ENCODE assay signal across 8 cellular contexts in genomic region chrX:111869639-111870034, GRCh38. TPM values are rescaled to one million over a fixed set of nuclear protein-coding genes. Genes with fewer than 3 reads are reported as not detected.
DNase-seq lines count a peak whose midpoint lies in the region; ATAC-seq and TF ChIP-seq lines count a peak whose summit lies in the region.

No MANE protein-coding gene starts in this region.

- WGBS in tibial nerve, 2 donors: 0 to 6% methylated on average over 1 of the region's 1 CpG

- intact Hi-C loops in breast epithelium (cut with DNase I; ENCODE audit: low total_unique reads): no loop called here

- TF ChIP-seq CTCF in breast epithelium (IDR thresholded peaks at IDR 0.05) (peak in 2 of 3 donors; percentile 47), tibial nerve (IDR thresholded peaks at IDR 0.05) (peak; percentile 26 to 59 (median 51))

- TF ChIP-seq POLR2A in breast epithelium (IDR thresholded peaks at IDR 0.05) (no peak), tibial nerve (IDR thresholded peaks at IDR 0.05) (no peak)

- H3K27ac ChIP-seq in breast epithelium (no peak overlapping the region), tibial nerve (no peak overlapping the region)

- ATAC-seq in GM19452 (IDR thresholded peaks at IDR 0.05; ENCODE audit: unreplicated experiment) (peak; percentile 79), HG03280 (IDR thresholded peaks at IDR 0.05; ENCODE audit: unreplicated experiment) (peak; percentile 86)

- H3K9me3 ChIP-seq in breast epithelium (no peaks in the 10 kb centered on the region), tibial nerve (no peaks in the 10 kb centered on the region)

- no peaks in the 10 kb centered on the region for H3K4me1 ChIP-seq in breast epithelium
- peaks cover 0 to 11% (median 0%) of the 10 kb centered on the region in 4 donors for H3K4me1 ChIP-seq in tibial nerve

- H3K27me3 ChIP-seq in breast epithelium: peaks cover 0 to 57% of the 10 kb centered on the region in 2 donors
- H3K27me3 ChIP-seq in tibial nerve: peaks cover 0 to 30% of the 10 kb centered on the region in 2 donors

- H3K36me3 ChIP-seq in breast epithelium: no peaks in the 10 kb centered on the region
- no peaks in the 10 kb centered on the region for H3K36me3 ChIP-seq in tibial nerve

- no peak for TF ChIP-seq EP300 in tibial nerve (IDR thresholded peaks at IDR 0.05)

- no peak overlapping the region for H3K4me3 ChIP-seq in breast epithelium
- H3K4me3 ChIP-seq in tibial nerve: no peak overlapping the region

- DNase-seq in NCI-H446 (lab: John Stamatoyannopoulos, UW) (peak; percentile 8 to 35), NCI-H446 treated with DMSO at 0.1 percent for 48 hours (lab: John Stamatoyannopoulos, UW) (no peak), NCI-H69 (lab: John Stamatoyannopoulos, UW) (peak; percentile 67), breast epithelium (ENCODE audit: low spot score in 2 of 2) (peak in 1 of 2 donors; percentile 17), iris pigment epithelial cell (ENCODE audit: low read depth) (peak; percentile 52), tibial nerve (ENCODE audit: low spot score in 2 of 2) (peak in 1 of 2 donors; percentile 4)

RNA-seq across cellular contexts. Expression of gene TRPC5OS, which starts 6.3 kb away (rescaled TPM):
- total RNA-seq in breast epithelium (not detected), tibial nerve (not detected)
